9 cellular contexts compared by ENCODE assay signal in genomic region chr9:124218438-124219289, GRCh38. TPM values are rescaled to one million over a fixed set of nuclear protein-coding genes. Genes with fewer than 3 reads are reported as not detected.
A peak's percentile ranks its signal among the peaks of the same experiment; 100 is the strongest.
DNase-seq lines count a peak whose midpoint lies in the region; ATAC-seq and TF ChIP-seq lines count a peak whose summit lies in the region.
"Had no signal": no experiment of that assay in that cellular context is flagged by ENCODE, and none has a peak within 500 bp of the region (broad histone marks: within the 10 kb centered on the region; RNA-seq: fewer than 3 reads in every experiment).

No MANE protein-coding gene starts in this region.

- ATAC-seq in GM18499 (IDR thresholded peaks at IDR 0.05; ENCODE audit: insufficient read depth, unreplicated experiment) (peak; percentile 44), GM21737 (IDR thresholded peaks at IDR 0.05; ENCODE audit: unreplicated experiment) (peak; percentile 46)

- H3K27me3 Mint-ChIP-seq in IgD-negative memory B cell = no peaks in the 10 kb centered on the region

- peaks cover 0 to 4% (median 0%) of the 10 kb centered on the region in 3 donors for H3K9me3 Mint-ChIP-seq in IgD-negative memory B cell
- H3K9me3 Mint-ChIP-seq: nephron had no signal

- peak; percentile 53 to 65 for DNase-seq in activated CD4-positive, alpha-beta T cell treated with anti-CD3 and anti-CD28 coated beads, Interleukin-2, amount 50 U/mL, for 48 hours
- DNase-seq in head of caudate nucleus (peak in 35 of 42 donors; percentile 23 to 80 (median 57)), DMS79 (lab: John Stamatoyannopoulos, UW) (no peak), HEK293T (ENCODE audit: extremely low spot score) (no peak)
- DNase-seq in stimulated activated CD8-positive, alpha-beta memory T cell treated with anti-CD3 and anti-CD28 coated beads, Interleukin-4, amount 100 ng/mL, for 48 hours = peak; percentile 68

- peaks cover 52 to 77% (median 67%) of the 10 kb centered on the region in 3 donors for H3K4me1 Mint-ChIP-seq in IgD-negative memory B cell

- peak overlapping the region; percentile 41 to 90 (median 72) for H3K4me3 Mint-ChIP-seq in IgD-negative memory B cell
- H3K4me3 Mint-ChIP-seq: nephron had no signal

- CTCF ChIA-PET in HEK293T (lab: Yijun Ruan, JAX) = no interaction called here

- intact Hi-C loops in head of caudate nucleus (cut with DNase I) = no loop called here

- H3K27ac Mint-ChIP-seq in IgD-negative memory B cell = peak overlapping the region; percentile 89 to 99 (median 98)
- H3K27ac Mint-ChIP-seq: nephron had no signal

- H3K36me3 Mint-ChIP-seq in IgD-negative memory B cell = no peaks in the 10 kb centered on the region

- POLR2A ChIA-PET in HEK293T (lab: Yijun Ruan, JAX) = no interaction called here

TF ChIP-seq in HEK293T, 16 proteins besides CTCF, POLR2A, EP300 and RAD21:
- TF ChIP-seq BHLHE40 (IDR thresholded peaks at IDR 0.05; ENCODE audit: borderline replicate concordance) (no peak), FOXA1 (IDR thresholded peaks at IDR 0.05) (no peak)

RNA-seq across cellular contexts. Expression of gene NEK6, which starts 39.1 kb away (rescaled TPM):
- polyA plus RNA-seq in IgD-negative memory B cell = 76.2 TPM

Comparison
In these comparisons a context has a peak if more than half of its experiments do, and no peak if none do; other contexts are left out.
1. DNase-seq: peak in activated CD4-positive, alpha-beta T cell treated with anti-CD3 and anti-CD28 coated beads, Interleukin-2, amount 50 U/mL, for 48 hours (2 of 2), head of caudate nucleus (35 of 42) and stimulated activated CD8-positive, alpha-beta memory T cell treated with anti-CD3 and anti-CD28 coated beads, Interleukin-4, amount 100 ng/mL, for 48 hours (single experiment); none in DMS79 (single experiment) and HEK293T (single experiment).